ENCODE assay signal across 16 cellular contexts in genomic region chr6:17271628-17272027, GRCh38. TPM values are rescaled to one million over a fixed set of nuclear protein-coding genes. Genes with fewer than 3 reads are reported as not detected.
DNase-seq lines count a peak whose midpoint lies in the region; ATAC-seq, FAIRE-seq and TF ChIP-seq lines count a peak whose summit lies in the region.
"Had no signal": no experiment of that assay in that cellular context is flagged by ENCODE, and none has a peak within 500 bp of the region (broad histone marks: within the 10 kb centered on the region; RNA-seq: fewer than 3 reads in every experiment).

No MANE protein-coding gene starts in this region.

- H2BK12ac ChIP-seq in trophoblast cell (ENCODE audit: low read length), result no peak overlapping the region

- H3K9ac ChIP-seq in IMR-90 (ENCODE audit: low read depth, low read length) (no peak overlapping the region), liver (ENCODE audit: low read depth in 1 of 2, low read length in 2 of 2) (no peak overlapping the region), trophoblast cell (ENCODE audit: low read length) (no peak overlapping the region)

- no peak overlapping the region for H2AK9ac ChIP-seq in IMR-90 (replicated peaks; ENCODE audit: low read depth, low read length, poor library complexity)

- H3K4ac ChIP-seq in IMR-90 (ENCODE audit: low read depth, low read length) (no peak overlapping the region), trophoblast cell (ENCODE audit: low read depth, low read length) (no peak overlapping the region)

- DNase-seq in HuH-7 (ENCODE audit: low spot score) (peak; percentile 37), IMR-90 (no peak), small intestine (peak; percentile 55), trophoblast cell (no peak)
- DNase-seq: BE2C; CD4-positive, alpha-beta memory T cell; DMS79 treated with DMSO at 0.1 percent for 48 hours; GDM1 had no signal

- TF ChIP-seq POLR2A in IMR-90 (IDR thresholded peaks at IDR 0.05; ENCODE audit: low read depth, low read length), result no peak

- TF ChIP-seq CTCF in IMR-90 (conservative IDR thresholded peaks at IDR 0.05; ENCODE audit: low read depth, low read length) (no peak), liver (IDR thresholded peaks at IDR 0.05; ENCODE audit: low read depth, low read length, missing input control) (no peak)

- H3K27me3 ChIP-seq in IMR-90 (ENCODE audit: control insufficient read depth, insufficient read depth, low read length) (no peaks in the 10 kb centered on the region), liver (ENCODE audit: control insufficient read depth in 4 of 4, insufficient read depth in 4 of 4, low read length in 3 of 4) (no peaks in the 10 kb centered on the region), small intestine (ENCODE audit: control insufficient read depth in 2 of 2, insufficient read depth in 2 of 2, low read length in 2 of 2) (no peaks in the 10 kb centered on the region), trophoblast cell (ENCODE audit: insufficient read depth, low read length) (no peaks in the 10 kb centered on the region)
- H3K27me3 ChIP-seq: BE2C had no signal

- ATAC-seq in IMR-90 (ENCODE audit: low read depth) (no peak), GM19324 (IDR thresholded peaks at IDR 0.05; ENCODE audit: low FRiP score, unreplicated experiment) (no peak)
- ATAC-seq: A549 had no signal

- no peaks in the 10 kb centered on the region for H3K36me3 ChIP-seq in IMR-90 (ENCODE audit: control insufficient read depth, insufficient read depth, low read length)
- H3K36me3 ChIP-seq in liver (ENCODE audit: control insufficient read depth in 4 of 4, insufficient read depth in 3 of 4, low read depth in 1 of 4, low read length in 3 of 4), result no peaks in the 10 kb centered on the region
- H3K36me3 ChIP-seq in small intestine (ENCODE audit: control insufficient read depth in 2 of 2, insufficient read depth in 2 of 2, low read length in 2 of 2), result no peaks in the 10 kb centered on the region
- H3K36me3 ChIP-seq in trophoblast cell (ENCODE audit: control insufficient read depth in 1 of 2, insufficient read depth in 2 of 2, low read length in 2 of 2), result no peaks in the 10 kb centered on the region
- H3K36me3 ChIP-seq: BE2C, HAP-1 had no signal

- no peaks in the 10 kb centered on the region for H3K79me2 ChIP-seq in trophoblast cell (ENCODE audit: control insufficient read depth, insufficient read depth, low read length, poor library complexity)

- H3K4me3 ChIP-seq in IMR-90 (ENCODE audit: insufficient read depth, low read depth, low read length) (no peak overlapping the region), liver (ENCODE audit: low read depth in 1 of 3, low read length in 3 of 3) (no peak overlapping the region), small intestine (ENCODE audit: low read depth in 1 of 2, low read length in 2 of 2) (no peak overlapping the region), trophoblast cell (ENCODE audit: low read depth, low read length) (no peak overlapping the region)
- H3K4me3 ChIP-seq: A549, HAP-1 had no signal

- whole genome bisulfite sequencing in IMR-90 (ENCODE audit: extremely low coverage in 2 of 2, insufficient read length in 1 of 2), 2 experiments, result no CpG with 5 or more reads among the region's 3 CpGs
- WGBS in liver, result 43% methylated on average over 3 of the region's 3 CpGs
- WGBS in small intestine, 3 donors, result 31 to 51% (median 40%) methylated on average over 3 of the region's 3 CpGs
- WGBS in trophoblast cell (ENCODE audit: extremely low coverage, insufficient coverage, insufficient read length), result no CpG with 5 or more reads among the region's 3 CpGs

- H3K4me2 ChIP-seq in IMR-90 (ENCODE audit: low read depth, low read length), result no peak overlapping the region
- H3K4me2 ChIP-seq in trophoblast cell (ENCODE audit: low read length), result no peak overlapping the region
- H3K4me2 ChIP-seq: A549 had no signal

- TF ChIP-seq RAD21 in IMR-90 (IDR thresholded peaks at IDR 0.05; ENCODE audit: low read length), result no peak
- no peak for TF ChIP-seq RAD21 in liver (IDR thresholded peaks at IDR 0.05)

- no peak overlapping the region; the same call in 2 of the 3 replicates for H2BK15ac ChIP-seq in IMR-90 (ENCODE audit: low read depth, low read length)

- no peak overlapping the region for H2AK5ac ChIP-seq in IMR-90 (ENCODE audit: low read depth, low read length)
- no peak overlapping the region for H2AK5ac ChIP-seq in trophoblast cell (ENCODE audit: low read length)

- H3K27ac ChIP-seq in IMR-90 (ENCODE audit: insufficient read depth, low read length) (no peak overlapping the region), liver (ENCODE audit: low read depth in 1 of 2, low read length in 2 of 2) (no peak overlapping the region), small intestine (ENCODE audit: low read depth in 1 of 2, low read length in 1 of 2) (no peak overlapping the region), trophoblast cell (ENCODE audit: low read depth, low read length) (no peak overlapping the region)
- H3K27ac ChIP-seq: A549, C4-2B had no signal

- H4K91ac ChIP-seq in IMR-90 (ENCODE audit: insufficient read depth, low read depth, low read length) (no peak overlapping the region), trophoblast cell (ENCODE audit: low read depth, low read length) (no peak overlapping the region)

- dilution Hi-C loops in IMR-90 (cut with HindIII; ENCODE audit: low sequenced_read_pairs, unreplicated experiment), result no loop called here

- no peak overlapping the region for H3K56ac ChIP-seq in IMR-90 (ENCODE audit: extremely low read depth, insufficient read depth, low read length)

- H3K18ac ChIP-seq in IMR-90 (ENCODE audit: low read depth, low read length) (no peak overlapping the region), trophoblast cell (ENCODE audit: low read length) (no peak overlapping the region)

- peaks cover 12% of the 10 kb centered on the region; the same call in 1 of the 2 replicates for H3K4me1 ChIP-seq in IMR-90 (ENCODE audit: control insufficient read depth, insufficient read depth, low read length)
- H3K4me1 ChIP-seq in liver (ENCODE audit: control insufficient read depth in 4 of 4, insufficient read depth in 4 of 4, low read length in 3 of 4), result peaks cover 0 to 1% (median 0%) of the 10 kb centered on the region in 4 donors
- no peaks in the 10 kb centered on the region for H3K4me1 ChIP-seq in small intestine (ENCODE audit: control insufficient read depth in 2 of 2, insufficient read depth in 1 of 2, low read depth in 1 of 2, low read length in 1 of 2)
- H3K4me1 ChIP-seq in trophoblast cell (ENCODE audit: control insufficient read depth in 1 of 2, insufficient read depth in 2 of 2, low read length in 2 of 2), result no peaks in the 10 kb centered on the region
- H3K4me1 ChIP-seq: BE2C had no signal

- H3K79me1 ChIP-seq in IMR-90 (ENCODE audit: low read depth in 1 of 2, low read length in 2 of 2) (0 out of 4 replicates have a peak, but pooled peaks cover 0 to 5% of the 10 kb centered on the region in 2 experiments), trophoblast cell (ENCODE audit: low read length) (no peaks in the 10 kb centered on the region)

- H2BK20ac ChIP-seq in IMR-90 (ENCODE audit: low read depth, low read length), result peak overlapping the region; percentile 25; the same call in 1 of the 2 replicates

- no peak overlapping the region for H4K8ac ChIP-seq in IMR-90 (ENCODE audit: low read depth in 2 of 2, low read length in 2 of 2)
- no peak overlapping the region for H4K8ac ChIP-seq in trophoblast cell (ENCODE audit: low read depth, low read length)

- intact Hi-C loops in IMR-90 (cut with micrococcal nuclease), result no loop called here

- H4K5ac ChIP-seq in IMR-90 (ENCODE audit: low read depth, low read length), result no peak overlapping the region

- H3K9me1 ChIP-seq in IMR-90 (ENCODE audit: insufficient read depth, low read length), result peaks cover 7% of the 10 kb centered on the region

- H4K12ac ChIP-seq in trophoblast cell (ENCODE audit: low read depth, low read length), result no peak overlapping the region

- in situ Hi-C loops in IMR-90 (cut with MboI; ENCODE audit: low sequenced_read_pairs), result no loop called here

- POLR2A ChIA-PET in IMR-90 (lab: Charles Lee; ENCODE audit: unreplicated experiment), result interaction anchor here (0.7 kb wide), 1 partner anchor 24 kb away, joined by 10 read pairs; no protein-coding TSS in a partner anchor

- H3K23ac ChIP-seq in IMR-90 (ENCODE audit: low read depth, low read length) (no peak overlapping the region), trophoblast cell (ENCODE audit: low read length) (no peak overlapping the region)

- H2BK5ac ChIP-seq in IMR-90 (ENCODE audit: low read depth, low read length, poor library complexity, severe bottlenecking) (no peak overlapping the region), trophoblast cell (ENCODE audit: low read depth, low read length, poor library complexity) (no peak overlapping the region)

- H4K20me1 ChIP-seq in IMR-90 (ENCODE audit: insufficient read depth, low read length), result no peaks in the 10 kb centered on the region

- H2AFZ ChIP-seq in IMR-90 (replicated peaks; ENCODE audit: low read length, poor library complexity) (no peak overlapping the region), trophoblast cell (ENCODE audit: insufficient read depth, low read length, poor library complexity) (no peak overlapping the region)

- no peaks in the 10 kb centered on the region for H3K9me3 ChIP-seq in IMR-90 (ENCODE audit: control insufficient read depth, insufficient read depth, low read length)
- H3K9me3 ChIP-seq in liver (ENCODE audit: control insufficient read depth in 4 of 4, low read length in 3 of 4), result no peaks in the 10 kb centered on the region
- no peaks in the 10 kb centered on the region for H3K9me3 ChIP-seq in small intestine (ENCODE audit: control insufficient read depth, low read depth)
- no peaks in the 10 kb centered on the region for H3K9me3 ChIP-seq in trophoblast cell (ENCODE audit: insufficient read depth, low read depth, low read length)
- H3K9me3 ChIP-seq: A549, BE2C, HAP-1 had no signal

- H3K14ac ChIP-seq in IMR-90 (replicated peaks; ENCODE audit: low read depth, low read length) (no peak overlapping the region), trophoblast cell (ENCODE audit: low read length) (no peak overlapping the region)

- BruUV-seq in IMR-90 (replicated peaks; lab: Mats Ljungman, UMichigan), result no TSS peak

- no peak for FAIRE-seq in small intestine (lab: Jason Lieb, UNC)
- FAIRE-seq: A549, GM12892, H1, HTR-8/SVneo had no signal

- CTCF ChIA-PET in IMR-90 (lab: Yijun Ruan, JAX), result no interaction called here

- H2BK120ac ChIP-seq in IMR-90 (ENCODE audit: low read depth, low read length), result no peak overlapping the region
- no peak overlapping the region for H2BK120ac ChIP-seq in trophoblast cell (ENCODE audit: insufficient read depth, low read length, poor library complexity)

TF ChIP-seq in IMR-90, 13 proteins besides CTCF, POLR2A, EP300 and RAD21:
- TF ChIP-seq MXI1 (IDR thresholded peaks at IDR 0.05; ENCODE audit: borderline replicate concordance, low read depth, low read length), result no peak

TF ChIP-seq in liver, 16 proteins besides CTCF, POLR2A, EP300 and RAD21 (continues in another document):
- TF ChIP-seq EGR1 (IDR thresholded peaks at IDR 0.05; ENCODE audit: low read depth in 2 of 2) (no peak), TAF1 (conservative IDR thresholded peaks at IDR 0.05) (no peak)

RNA-seq across cellular contexts. Expression of gene RBM24, which starts 9.5 kb away (rescaled TPM):
- total RNA-seq in IMR-90 (2012; rRNA removed) (4.1 and 6.7 TPM in 2 replicates), liver (under 1 TPM; 0.28 to 0.42 TPM)
- polyA plus RNA-seq in IMR-90 (2012; rRNA removed) (6.6 and 8.1 TPM in 2 replicates), liver (under 1 TPM; 0.21 to 0.29 TPM), small intestine (1 to 10 TPM in 2 of 3 donors, under 1 TPM in 1; 0.67 to 2.1 (median 1.6) TPM)
- polyA plus RNA-seq in IMR-90 (2012; cell fraction: cytosol; rRNA removed), result 3.4 and 9.8 TPM in 2 replicates
- polyA plus RNA-seq in IMR-90 (2012; cell fraction: nucleus; rRNA removed; ENCODE audit: low replicate concordance), result 10.1 and 17.8 TPM in 2 replicates
- polyA plus RNA-seq in trophoblast cell (2013), result 6.4 and 7.7 TPM in 2 replicates
- total RNA-seq: CD4-positive, alpha-beta memory T cell had no signal
- polyA plus RNA-seq: CD4-positive, alpha-beta memory T cell had no signal

Comparison
In these comparisons a context has a peak if more than half of its experiments do, and no peak if none do; other contexts are left out.
1. DNase-seq: peak in HuH-7 (single experiment) and small intestine (single experiment); none in IMR-90 (single experiment) and trophoblast cell (0 of 2).